In genomic region chr5:43007911-43008368, GRCh38 we compare ENCODE assay signal across 8 cellular contexts. TPM values are rescaled to one million over a fixed set of nuclear protein-coding genes. Genes with fewer than 3 reads are reported as not detected.
A peak's percentile ranks its signal among the peaks of the same experiment; 100 is the strongest.
DNase-seq lines count a peak whose midpoint lies in the region; ATAC-seq and TF ChIP-seq lines count a peak whose summit lies in the region.

No MANE protein-coding gene starts in this region.

- DNase-seq in AML-193 (lab: John Stamatoyannopoulos, UW): peak; percentile 59 to 75
- DNase-seq in NCI-H460 (ENCODE audit: extremely low read depth, low read depth): peak; percentile 77
- peak; percentile 60 to 94 for DNase-seq in lower leg skin (ENCODE audit: low spot score in 2 of 2)
- peak; percentile 49 to 53 for DNase-seq in stimulated activated CD8-positive, alpha-beta memory T cell treated with anti-CD3 and anti-CD28 coated beads, Interleukin-15, amount 100 ng/mL, for 4 hours (ENCODE audit: low read depth in 2 of 2)

- peak overlapping the region; percentile 40 for H3K4me3 ChIP-seq in lower leg skin (ENCODE audit: low read depth, poor library complexity, severe bottlenecking)

- WGBS in lower leg skin, 2 donors: 1 to 3% methylated on average over 25 of the region's 25 CpGs

- intact Hi-C loops in lower leg skin (cut with DNase I; ENCODE audit: low total_unique reads): no loop called here

- peak; percentile 50 for TF ChIP-seq POLR2A in GM19193 (IDR thresholded peaks at IDR 0.05; ENCODE audit: extremely low read depth, insufficient read depth, insufficient read length)
- no peak for TF ChIP-seq POLR2A in lower leg skin (IDR thresholded peaks at IDR 0.05)

- ATAC-seq in HG03342 (IDR thresholded peaks at IDR 0.05; ENCODE audit: unreplicated experiment): peak; percentile 45
- ATAC-seq in activated CD4-positive, CD25-positive, alpha-beta regulatory T cell treated with anti-CD3 and anti-CD28 coated beads, Interleukin-2, amount 50 U/mL, for 24 hours: peak; percentile 62 to 66

- TF ChIP-seq CTCF in lower leg skin (IDR thresholded peaks at IDR 0.05): no peak

- peak overlapping the region; percentile 88 for H3K27ac ChIP-seq in cingulate gyrus (ENCODE audit: low read depth, low read length)

RNA-seq across cellular contexts. Expression of gene ANXA2R, which starts 32.2 kb away (rescaled TPM):
- 4.6 TPM in 2 replicates for total RNA-seq in NCI-H460 (2014; rRNA removed; shearing (Covaris generic))
- polyA plus RNA-seq in NCI-H460 (2014; cell fraction: nucleus; rRNA removed): 5.2 and 6.9 TPM in 2 replicates
- 1 to 10 TPM; 1.1 to 2.7 (median 2.4) TPM for total RNA-seq in lower leg skin

Comparison
In these comparisons a context has a peak if more than half of its experiments do, and no peak if none do; other contexts are left out.
1. Peak in every context shown above with its lines: DNase-seq, ATAC-seq, H3K4me3 ChIP-seq and H3K27ac ChIP-seq.